Comparison of ENCODE assay signal across 9 cellular contexts in the genomic region with DNA sequence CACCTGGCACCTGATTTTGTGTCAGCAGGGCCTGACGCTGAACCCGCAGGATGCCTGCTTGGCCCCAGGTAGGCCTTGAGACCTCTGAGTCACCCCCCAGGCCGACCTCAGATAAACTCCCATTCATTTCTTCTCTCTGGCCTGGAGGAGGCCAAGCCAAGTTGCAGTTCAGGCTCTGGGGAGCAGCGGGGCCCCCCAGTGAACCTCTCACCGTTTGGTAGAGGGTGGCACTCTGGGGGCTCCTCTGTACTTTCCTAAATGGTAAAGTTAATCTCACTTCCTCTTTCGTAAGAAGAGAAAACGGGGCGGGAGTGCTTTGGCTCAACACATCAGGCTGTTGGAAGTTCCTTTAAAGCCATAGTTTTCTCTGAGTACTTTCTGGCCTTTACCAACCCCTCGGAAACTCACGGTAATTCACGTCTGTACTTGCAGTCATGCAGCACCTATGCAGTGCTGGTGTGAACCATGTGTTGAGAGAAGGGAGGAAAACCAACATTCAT. TPM values are rescaled to one million over a fixed set of nuclear protein-coding genes. Genes with fewer than 3 reads are reported as not detected.
DNase-seq lines count a peak whose midpoint lies in the region; ATAC-seq and TF ChIP-seq lines count a peak whose summit lies in the region.
"Had no signal": no experiment of that assay in that cellular context is flagged by ENCODE, and none has a peak within 500 bp of the region (broad histone marks: within the 10 kb centered on the region; RNA-seq: fewer than 3 reads in every experiment).

No MANE protein-coding gene starts in this region.

- H3K9ac ChIP-seq in fibroblast of lung (ENCODE audit: insufficient read depth, low read length): no peak overlapping the region

- TF ChIP-seq CTCF in HL-60 (IDR thresholded peaks at IDR 0.05; ENCODE audit: insufficient read depth, low read length) (no peak), fibroblast of lung (conservative IDR thresholded peaks at IDR 0.05 in 1 of 2, IDR thresholded peaks at IDR 0.05 in 1 of 2; ENCODE audit: low read depth in 1 of 2, low read length in 2 of 2) (no peak), progenitor cell of endocrine pancreas (IDR thresholded peaks at IDR 0.05; ENCODE audit: unreplicated experiment) (no peak)

- H3K27ac Mint-ChIP-seq in progenitor cell of endocrine pancreas: no peak overlapping the region

- H3K4me2 ChIP-seq in fibroblast of lung (ENCODE audit: extremely low read depth, insufficient read depth, low read length): peak overlapping the region; percentile 75

- 54% methylated on average over 11 of the region's 11 CpGs for WGBS in urinary bladder

- H3K27ac ChIP-seq in HL-60 (replicated peaks) (peak overlapping the region; percentile 65), fibroblast of lung (ENCODE audit: insufficient read depth, low read length) (peak overlapping the region; percentile 20), urinary bladder (ENCODE audit: low read depth) (peak overlapping the region; percentile 74)

- H3K4me3 Mint-ChIP-seq in progenitor cell of endocrine pancreas (ENCODE audit: low read depth): no peak overlapping the region

- peaks cover 2% of the 10 kb centered on the region for H3K4me1 ChIP-seq in fibroblast of lung (ENCODE audit: control insufficient read depth, extremely low read depth, insufficient read depth, low read length)
- no peaks in the 10 kb centered on the region for H3K4me1 ChIP-seq in urinary bladder (ENCODE audit: insufficient read depth)

- H4K20me1 ChIP-seq in fibroblast of lung (ENCODE audit: control insufficient read depth, extremely low read depth, insufficient read depth, low read length): no peaks in the 10 kb centered on the region

- intact Hi-C loops in Right ventricle myocardium inferior (cut with DNase I): loop anchor here (5.0 to 10.0 kb wide), 2 partner anchors 34 to 277 kb away; no protein-coding TSS in a partner anchor
- intact Hi-C loops in left ventricle myocardium superior (cut with micrococcal nuclease): loop anchor here (10.0 kb wide), 1 partner anchor 93 kb away; no protein-coding TSS in a partner anchor

- H3K79me2 ChIP-seq in fibroblast of lung (ENCODE audit: control insufficient read depth, insufficient read depth, low read length): peaks cover 62% of the 10 kb centered on the region

- DNase-seq in Right ventricle myocardium inferior (ENCODE audit: missing footprints): peak; percentile 69
- no peak for DNase-seq in left ventricle myocardium superior
- DNase-seq in HL-60 (ENCODE audit: low read depth in 1 of 2, low spot score in 1 of 2): peak in 1 of 2 experiments; percentile 77
- DNase-seq in fibroblast of lung (ENCODE audit: low read depth in 2 of 2): no peak
- DNase-seq in COLO829 (ENCODE audit: low spot score): no peak
- DNase-seq in glomerular visceral epithelial cell (ENCODE audit: extremely low spot score): no peak
- no peak for DNase-seq in progenitor cell of endocrine pancreas (ENCODE audit: low spot score, unreplicated experiment)
- DNase-seq: NCI-H146 had no signal

- peak overlapping the region; percentile 30 for H3K4me3 ChIP-seq in HL-60 (replicated peaks; ENCODE audit: insufficient read depth, low read length)
- peak overlapping the region in 1 of 4 experiments; percentile 96 for H3K4me3 ChIP-seq in fibroblast of lung (replicated peaks in 1 of 4; ENCODE audit: control extremely low read depth in 1 of 4, insufficient read depth in 1 of 4, low read depth in 3 of 4, low read length in 4 of 4)
- no peak overlapping the region for H3K4me3 ChIP-seq in urinary bladder (ENCODE audit: low read depth, low read length)

- no peaks in the 10 kb centered on the region for H3K9me3 ChIP-seq in fibroblast of lung (ENCODE audit: control insufficient read depth, insufficient read depth, low read depth, low read length)

- H2AFZ ChIP-seq in fibroblast of lung (ENCODE audit: low read length): no peak overlapping the region

- H3K27me3 Mint-ChIP-seq in progenitor cell of endocrine pancreas: peaks cover 23% of the 10 kb centered on the region

- no peak for ATAC-seq in Right ventricle myocardium inferior
- no peak for ATAC-seq in left ventricle myocardium superior

- no peaks in the 10 kb centered on the region for H3K36me3 Mint-ChIP-seq in progenitor cell of endocrine pancreas (ENCODE audit: insufficient read depth)

- H3K36me3 ChIP-seq in fibroblast of lung (ENCODE audit: control insufficient read depth, insufficient read depth, low read length) (peaks cover 1% of the 10 kb centered on the region), urinary bladder (ENCODE audit: insufficient read depth) (no peaks in the 10 kb centered on the region)

- peaks cover 9% of the 10 kb centered on the region for H3K4me1 Mint-ChIP-seq in progenitor cell of endocrine pancreas (ENCODE audit: low read depth)

- no peaks in the 10 kb centered on the region for H3K9me3 Mint-ChIP-seq in progenitor cell of endocrine pancreas (ENCODE audit: low read depth)

- H3K27me3 ChIP-seq in HL-60 (ENCODE audit: insufficient read depth, poor library complexity, severe bottlenecking) (no peaks in the 10 kb centered on the region), fibroblast of lung (ENCODE audit: control insufficient read depth, insufficient read depth, low read length) (no peaks in the 10 kb centered on the region)

RNA-seq across cellular contexts. Expression of gene SIRPA, which starts 2.8 kb away (rescaled TPM):
- total RNA-seq in Right ventricle myocardium inferior (20.9 TPM), left ventricle myocardium superior (18.1 TPM), fibroblast of lung (14.1 and 25.1 TPM in 2 replicates), urinary bladder (11.2 TPM), progenitor cell of endocrine pancreas (15.2 and 16.2 TPM in 2 replicates)
- polyA plus RNA-seq in fibroblast of lung (26.6 and 50.5 TPM in 2 replicates), urinary bladder (27.8 TPM)
- polyA plus RNA-seq in fibroblast of lung (2012): 35.2 and 60.9 TPM in 2 replicates
- 75.8 and 131 TPM in 2 replicates for polyA minus RNA-seq in fibroblast of lung (ENCODE audit: low replicate concordance)

Comparison
In these comparisons a context has a peak if more than half of its experiments do, and no peak if none do; other contexts are left out.
1. H3K27ac ChIP-seq: peak in every context shown above with its lines; median percentile 74 in urinary bladder; 65 in HL-60; 20 in fibroblast of lung.